In the genomic region with DNA sequence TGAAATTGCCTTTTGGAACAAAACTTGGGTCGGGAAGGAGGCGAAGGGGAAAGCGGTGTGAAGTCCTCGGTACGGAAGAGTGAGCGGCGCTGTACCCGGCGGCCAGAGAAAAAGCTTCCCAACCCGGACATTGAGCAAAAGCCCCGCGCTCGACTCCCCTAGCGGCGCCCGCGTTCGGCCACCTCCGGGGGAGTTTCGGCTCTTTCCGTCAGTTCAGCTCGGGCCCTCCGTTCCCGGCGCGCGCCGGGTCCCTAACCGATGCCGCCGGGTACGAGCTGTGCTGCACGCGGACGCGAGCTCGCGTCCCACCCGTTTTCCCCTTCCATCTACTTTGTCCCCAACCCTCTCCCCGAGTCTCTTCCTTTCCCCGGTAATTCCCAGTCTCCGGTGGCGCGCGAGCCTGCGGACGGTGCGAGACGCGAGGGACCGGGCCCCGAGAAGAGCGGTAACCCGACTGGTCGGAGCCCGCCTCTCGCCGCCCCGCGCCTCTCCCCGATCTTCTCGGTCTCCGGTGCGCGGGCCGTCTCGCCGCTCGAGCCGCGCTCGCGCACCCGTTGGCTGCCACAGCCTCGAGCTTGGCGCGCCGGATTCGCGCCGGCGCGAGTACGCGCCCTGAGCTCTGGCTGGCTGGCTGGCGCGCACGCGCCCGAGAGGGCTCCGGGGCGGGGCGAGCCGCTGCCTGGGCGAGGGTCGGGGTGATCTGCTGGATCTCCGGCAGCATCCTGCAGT, we compare ENCODE assay signal across 8 cellular contexts. TPM values are rescaled to one million over a fixed set of nuclear protein-coding genes. Genes with fewer than 3 reads are reported as not detected.
DNase-seq lines count a peak whose midpoint lies in the region; ATAC-seq, FAIRE-seq and TF ChIP-seq lines count a peak whose summit lies in the region.

No MANE protein-coding gene starts in this region.

- CTCF ChIA-PET in WTC11 (lab: Charles Lee) = interaction anchor here (0.6 to 2.6 kb wide), 32 partner anchors 8 to 379 kb away, joined by 3 to 69 read pairs (median 5); a partner anchor contains a TSS

- H3K4me3 ChIP-seq in ACC112 (ENCODE audit: low read depth, low read length) (peak overlapping the region; percentile 90), bronchial epithelial cell (ENCODE audit: low read depth, low read length) (peak overlapping the region; percentile 90)

- ATAC-seq in GM18861 (IDR thresholded peaks at IDR 0.05; ENCODE audit: unreplicated experiment) = peak; percentile 51
- ATAC-seq in HG03135 (IDR thresholded peaks at IDR 0.05; ENCODE audit: unreplicated experiment) = peak; percentile 65
- ATAC-seq in WTC11 = peak; percentile 89

- peaks cover 12% of the 10 kb centered on the region for H3K27me3 Mint-ChIP-seq in WTC11 (ENCODE audit: low read depth)

- no peak for TF ChIP-seq CTCF in WTC11 (IDR thresholded peaks at IDR 0.05)
- TF ChIP-seq CTCF in bronchial epithelial cell (IDR thresholded peaks at IDR 0.05; ENCODE audit: insufficient read depth, low read length, severe bottlenecking) = peak; percentile 44

- H3K79me2 ChIP-seq in ACC112 (ENCODE audit: control insufficient read depth, insufficient read depth, low read length, unreplicated experiment) = peaks cover 53% of the 10 kb centered on the region

- DNase-seq in NCI-H2196 treated with DMSO at 0.1 percent for 48 hours (lab: John Stamatoyannopoulos, UW; ENCODE audit: unreplicated experiment) = peak; percentile 89
- peak; percentile 92 for DNase-seq in WTC11 (ENCODE audit: low spot score)
- peak; percentile 82 for DNase-seq in bronchial epithelial cell (ENCODE audit: low read depth)
- peak; percentile 100 for DNase-seq in islet precursor cell
- DNase-seq in stimulated activated CD4-positive, alpha-beta T cell treated with anti-CD3 and anti-CD28 coated beads, Interleukin-12 subunit alpha, Interleukin-12 subunit beta, amount 100 ng/mL, for 24 hours (ENCODE audit: low read depth in 2 of 2) = peak; percentile 78 to 81

- H3K27ac ChIP-seq in ACC112 (ENCODE audit: low read depth, low read length) = peak overlapping the region; percentile 88

- peaks cover 30% of the 10 kb centered on the region for H3K4me1 Mint-ChIP-seq in WTC11

- H3K4me3 Mint-ChIP-seq in WTC11 = peak overlapping the region; percentile 89

- H3K9me3 Mint-ChIP-seq in WTC11 = no peaks in the 10 kb centered on the region

- peak overlapping the region; percentile 97 for H3K27ac Mint-ChIP-seq in WTC11

- H3K36me3 Mint-ChIP-seq in WTC11 = no peaks in the 10 kb centered on the region

- H3K4me1 ChIP-seq in ACC112 (ENCODE audit: control insufficient read depth, insufficient read depth, low read length, unreplicated experiment) = peaks cover 36% of the 10 kb centered on the region

- POLR2A ChIA-PET in WTC11 (lab: Charles Lee) = interaction anchor here (0.5 to 1.9 kb wide), 22 partner anchors 9 to 236 kb away, joined by 3 to 8 read pairs (median 4); a partner anchor contains a TSS

- H3K27me3 ChIP-seq in ACC112 (ENCODE audit: insufficient read depth, low read length) = no peaks in the 10 kb centered on the region
- no peaks in the 10 kb centered on the region for H3K27me3 ChIP-seq in bronchial epithelial cell (ENCODE audit: control insufficient read depth, insufficient read depth, low read length)

- H3K36me3 ChIP-seq in ACC112 (ENCODE audit: insufficient read depth, low read length) (peaks cover 4% of the 10 kb centered on the region), bronchial epithelial cell (ENCODE audit: control insufficient read depth, insufficient read depth, low read length) (peaks cover 1% of the 10 kb centered on the region)

- H2AFZ ChIP-seq in ACC112 (ENCODE audit: low read length, unreplicated experiment) = peak overlapping the region; percentile 99

- FAIRE-seq in bronchial epithelial cell (lab: Jason Lieb, UNC) = no peak

TF ChIP-seq in WTC11, 78 proteins besides CTCF, POLR2A, EP300 and RAD21 (continues in another document):
- TF ChIP-seq, protein P1, sequence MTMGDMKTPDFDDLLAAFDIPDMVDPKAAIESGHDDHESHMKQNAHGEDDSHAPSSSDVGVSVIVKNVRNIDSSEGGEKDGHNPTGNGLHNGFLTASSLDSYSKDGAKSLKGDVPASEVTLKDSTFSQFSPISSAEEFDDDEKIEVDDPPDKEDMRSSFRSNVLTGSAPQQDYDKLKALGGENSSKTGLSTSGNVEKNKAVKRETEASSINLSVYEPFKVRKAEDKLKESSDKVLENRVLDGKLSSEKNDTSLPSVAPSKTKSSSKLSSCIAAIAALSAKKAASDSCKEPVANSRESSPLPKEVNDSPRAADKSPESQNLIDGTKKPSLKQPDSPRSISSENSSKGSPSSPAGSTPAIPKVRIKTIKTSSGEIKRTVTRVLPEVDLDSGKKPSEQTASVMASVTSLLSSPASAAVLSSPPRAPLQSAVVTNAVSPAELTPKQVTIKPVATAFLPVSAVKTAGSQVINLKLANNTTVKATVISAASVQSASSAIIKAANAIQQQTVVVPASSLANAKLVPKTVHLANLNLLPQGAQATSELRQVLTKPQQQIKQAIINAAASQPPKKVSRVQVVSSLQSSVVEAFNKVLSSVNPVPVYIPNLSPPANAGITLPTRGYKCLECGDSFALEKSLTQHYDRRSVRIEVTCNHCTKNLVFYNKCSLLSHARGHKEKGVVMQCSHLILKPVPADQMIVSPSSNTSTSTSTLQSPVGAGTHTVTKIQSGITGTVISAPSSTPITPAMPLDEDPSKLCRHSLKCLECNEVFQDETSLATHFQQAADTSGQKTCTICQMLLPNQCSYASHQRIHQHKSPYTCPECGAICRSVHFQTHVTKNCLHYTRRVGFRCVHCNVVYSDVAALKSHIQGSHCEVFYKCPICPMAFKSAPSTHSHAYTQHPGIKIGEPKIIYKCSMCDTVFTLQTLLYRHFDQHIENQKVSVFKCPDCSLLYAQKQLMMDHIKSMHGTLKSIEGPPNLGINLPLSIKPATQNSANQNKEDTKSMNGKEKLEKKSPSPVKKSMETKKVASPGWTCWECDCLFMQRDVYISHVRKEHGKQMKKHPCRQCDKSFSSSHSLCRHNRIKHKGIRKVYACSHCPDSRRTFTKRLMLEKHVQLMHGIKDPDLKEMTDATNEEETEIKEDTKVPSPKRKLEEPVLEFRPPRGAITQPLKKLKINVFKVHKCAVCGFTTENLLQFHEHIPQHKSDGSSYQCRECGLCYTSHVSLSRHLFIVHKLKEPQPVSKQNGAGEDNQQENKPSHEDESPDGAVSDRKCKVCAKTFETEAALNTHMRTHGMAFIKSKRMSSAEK (CRISPR knock-in tag; IDR thresholded peaks at IDR 0.05; ENCODE audit: borderline replicate concordance) = no peak
- TF ChIP-seq, protein P2, sequence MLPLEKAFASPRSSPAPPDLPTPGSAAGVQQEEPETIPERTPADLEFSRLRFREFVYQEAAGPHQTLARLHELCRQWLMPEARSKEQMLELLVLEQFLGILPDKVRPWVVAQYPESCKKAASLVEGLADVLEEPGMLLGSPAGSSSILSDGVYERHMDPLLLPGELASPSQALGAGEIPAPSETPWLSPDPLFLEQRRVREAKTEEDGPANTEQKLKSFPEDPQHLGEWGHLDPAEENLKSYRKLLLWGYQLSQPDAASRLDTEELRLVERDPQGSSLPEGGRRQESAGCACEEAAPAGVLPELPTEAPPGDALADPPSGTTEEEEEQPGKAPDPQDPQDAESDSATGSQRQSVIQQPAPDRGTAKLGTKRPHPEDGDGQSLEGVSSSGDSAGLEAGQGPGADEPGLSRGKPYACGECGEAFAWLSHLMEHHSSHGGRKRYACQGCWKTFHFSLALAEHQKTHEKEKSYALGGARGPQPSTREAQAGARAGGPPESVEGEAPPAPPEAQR (CRISPR knock-in tag; IDR thresholded peaks at IDR 0.05) = no peak
- TF ChIP-seq ETV6 (CRISPR knock-in tag; IDR thresholded peaks at IDR 0.05) (0 out of 2 replicates have a peak, but pooled peaks have one; percentile 41), KAT7 (CRISPR knock-in tag; IDR thresholded peaks at IDR 0.05; ENCODE audit: borderline replicate concordance) (no peak), SOX15 (CRISPR knock-in tag; IDR thresholded peaks at IDR 0.05) (no peak), ZNF138 (CRISPR knock-in tag; conservative IDR thresholded peaks at IDR 0.05) (no peak), ELF4 (CRISPR knock-in tag; IDR thresholded peaks at IDR 0.05; ENCODE audit: low read depth) (no peak), MXD4 (CRISPR knock-in tag; IDR thresholded peaks at IDR 0.05; ENCODE audit: borderline replicate concordance) (no peak), SMAD3 (CRISPR knock-in tag; IDR thresholded peaks at IDR 0.05; ENCODE audit: borderline replicate concordance) (no peak), ZNF263 (CRISPR knock-in tag; IDR thresholded peaks at IDR 0.05; ENCODE audit: low read depth) (no peak), GABPB1 (CRISPR knock-in tag; IDR thresholded peaks at IDR 0.05) (0 out of 2 replicates have a peak, but pooled peaks have one; percentile 21), TEAD4 (CRISPR knock-in tag; IDR thresholded peaks at IDR 0.05) (0 out of 2 replicates have a peak, but pooled peaks have one; percentile 42)
- TF ChIP-seq, protein P3, sequence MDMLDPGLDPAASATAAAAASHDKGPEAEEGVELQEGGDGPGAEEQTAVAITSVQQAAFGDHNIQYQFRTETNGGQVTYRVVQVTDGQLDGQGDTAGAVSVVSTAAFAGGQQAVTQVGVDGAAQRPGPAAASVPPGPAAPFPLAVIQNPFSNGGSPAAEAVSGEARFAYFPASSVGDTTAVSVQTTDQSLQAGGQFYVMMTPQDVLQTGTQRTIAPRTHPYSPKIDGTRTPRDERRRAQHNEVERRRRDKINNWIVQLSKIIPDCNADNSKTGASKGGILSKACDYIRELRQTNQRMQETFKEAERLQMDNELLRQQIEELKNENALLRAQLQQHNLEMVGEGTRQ (CRISPR knock-in tag; IDR thresholded peaks at IDR 0.05) = no peak; the same call in 1 of the 2 replicates
- TF ChIP-seq, protein P4, sequence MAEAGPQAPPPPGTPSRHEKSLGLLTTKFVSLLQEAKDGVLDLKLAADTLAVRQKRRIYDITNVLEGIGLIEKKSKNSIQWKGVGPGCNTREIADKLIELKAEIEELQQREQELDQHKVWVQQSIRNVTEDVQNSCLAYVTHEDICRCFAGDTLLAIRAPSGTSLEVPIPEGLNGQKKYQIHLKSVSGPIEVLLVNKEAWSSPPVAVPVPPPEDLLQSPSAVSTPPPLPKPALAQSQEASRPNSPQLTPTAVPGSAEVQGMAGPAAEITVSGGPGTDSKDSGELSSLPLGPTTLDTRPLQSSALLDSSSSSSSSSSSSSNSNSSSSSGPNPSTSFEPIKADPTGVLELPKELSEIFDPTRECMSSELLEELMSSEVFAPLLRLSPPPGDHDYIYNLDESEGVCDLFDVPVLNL (CRISPR knock-in tag; IDR thresholded peaks at IDR 0.05; ENCODE audit: borderline replicate concordance, low read depth) = 0 out of 2 replicates have a peak, but pooled peaks have one; percentile 60

RNA-seq across cellular contexts. Expression of a gene that starts 0.4 kb away (rescaled TPM):
- total RNA-seq in WTC11 (2021) (25.9 to 26.9 TPM (median 26.5 TPM) in 3 replicates), bronchial epithelial cell (21.3 and 33.4 TPM in 2 replicates)

RNA-seq across cellular contexts. Expression of a gene that starts 20.1 kb away (rescaled TPM):
- 0.14 to 0.24 TPM (median 0.23 TPM) in 3 replicates for total RNA-seq in WTC11 (2021)
- total RNA-seq in bronchial epithelial cell = 0.13 and 0.26 TPM in 2 replicates

RNA-seq across cellular contexts. Expression of a gene that starts 29.8 kb away (rescaled TPM):
- total RNA-seq in WTC11 (2021) (0.92 to 1.2 TPM (median 1.2 TPM) in 3 replicates), bronchial epithelial cell (0.13 TPM in 1 of 2 replicates, not detected in the other)

RNA-seq across cellular contexts. Expression of a gene that starts 43.8 kb away (rescaled TPM):
- total RNA-seq in WTC11 (2021) (78.5 to 89.2 TPM (median 80.0 TPM) in 3 replicates), bronchial epithelial cell (2.6 and 5.2 TPM in 2 replicates)

Comparison
In these comparisons a context has a peak if more than half of its experiments do, and no peak if none do; other contexts are left out.
1. Peak in every context shown above with its lines: DNase-seq, ATAC-seq, H3K4me3 ChIP-seq and H3K27ac ChIP-seq.